ENCODE assay signal across 1 cellular context in genomic region chr6:30883743-30884520, GRCh38.
A peak's percentile ranks its signal among the peaks of the same experiment; 100 is the strongest.
TF ChIP-seq lines count a peak whose summit lies in the region.

Gene DDR1, plus strand, starts transcription at chr6:30884519. Its CDS starts 4,211 bp downstream, at chr6:30888730.

TF ChIP-seq in HEK293, 187 proteins besides CTCF, POLR2A, EP300 and RAD21 (continued from another document and continues in another):
- no peak for TF ChIP-seq ZNF202 (tag by site-specific recombination; IDR thresholded peaks at IDR 0.05; ENCODE audit: borderline replicate concordance)
- peak; percentile 70 for TF ChIP-seq ZIC2 (tag by site-specific recombination; IDR thresholded peaks at IDR 0.05)
- no peak for TF ChIP-seq SCRT2 (tag by site-specific recombination; IDR thresholded peaks at IDR 0.05)
- TF ChIP-seq ZNF768 (tag by site-specific recombination; IDR thresholded peaks at IDR 0.05), result no peak
- TF ChIP-seq ZNF280D (tag by site-specific recombination; IDR thresholded peaks at IDR 0.05), result no peak
- TF ChIP-seq ZNF302 (tag by site-specific recombination; IDR thresholded peaks at IDR 0.05; ENCODE audit: low read depth), result no peak
- no peak for TF ChIP-seq ZNF26 (tag by site-specific recombination; IDR thresholded peaks at IDR 0.05)
- no peak for TF ChIP-seq ZNF654 (tag by site-specific recombination; IDR thresholded peaks at IDR 0.05; ENCODE audit: low read depth)
- no peak for TF ChIP-seq ZBTB21 (tag by site-specific recombination; IDR thresholded peaks at IDR 0.05)
- TF ChIP-seq ZNF24 (tag by site-specific recombination; IDR thresholded peaks at IDR 0.05), result no peak
- TF ChIP-seq BCL11B (tag by site-specific recombination; IDR thresholded peaks at IDR 0.05; ENCODE audit: low read depth), result no peak
- TF ChIP-seq, protein P1, sequence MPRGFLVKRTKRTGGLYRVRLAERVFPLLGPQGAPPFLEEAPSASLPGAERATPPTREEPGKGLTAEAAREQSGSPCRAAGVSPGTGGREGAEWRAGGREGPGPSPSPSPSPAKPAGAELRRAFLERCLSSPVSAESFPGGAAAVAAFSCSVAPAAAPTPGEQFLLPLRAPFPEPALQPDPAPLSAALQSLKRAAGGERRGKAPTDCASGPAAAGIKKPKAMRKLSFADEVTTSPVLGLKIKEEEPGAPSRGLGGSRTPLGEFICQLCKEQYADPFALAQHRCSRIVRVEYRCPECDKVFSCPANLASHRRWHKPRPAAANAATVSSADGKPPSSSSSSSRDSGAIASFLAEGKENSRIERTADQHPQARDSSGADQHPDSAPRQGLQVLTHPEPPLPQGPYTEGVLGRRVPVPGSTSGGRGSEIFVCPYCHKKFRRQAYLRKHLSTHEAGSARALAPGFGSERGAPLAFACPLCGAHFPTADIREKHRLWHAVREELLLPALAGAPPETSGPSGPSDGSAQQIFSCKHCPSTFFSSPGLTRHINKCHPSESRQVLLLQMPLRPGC (tag by site-specific recombination; IDR thresholded peaks at IDR 0.05), result no peak
- no peak for TF ChIP-seq ZNF274 (IDR thresholded peaks at IDR 0.05; ENCODE audit: low read length)
- TF ChIP-seq ZNF274 (tag by site-specific recombination; IDR thresholded peaks at IDR 0.05; ENCODE audit: borderline replicate concordance), result no peak
- TF ChIP-seq, protein P2, sequence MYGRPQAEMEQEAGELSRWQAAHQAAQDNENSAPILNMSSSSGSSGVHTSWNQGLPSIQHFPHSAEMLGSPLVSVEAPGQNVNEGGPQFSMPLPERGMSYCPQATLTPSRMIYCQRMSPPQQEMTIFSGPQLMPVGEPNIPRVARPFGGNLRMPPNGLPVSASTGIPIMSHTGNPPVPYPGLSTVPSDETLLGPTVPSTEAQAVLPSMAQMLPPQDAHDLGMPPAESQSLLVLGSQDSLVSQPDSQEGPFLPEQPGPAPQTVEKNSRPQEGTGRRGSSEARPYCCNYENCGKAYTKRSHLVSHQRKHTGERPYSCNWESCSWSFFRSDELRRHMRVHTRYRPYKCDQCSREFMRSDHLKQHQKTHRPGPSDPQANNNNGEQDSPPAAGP (tag by site-specific recombination; IDR thresholded peaks at IDR 0.05), result no peak
- no peak for TF ChIP-seq ZNF501 (tag by site-specific recombination; IDR thresholded peaks at IDR 0.05)
- no peak for TF ChIP-seq ZNF350 (tag by site-specific recombination; IDR thresholded peaks at IDR 0.05)
- TF ChIP-seq ZNF514 (tag by site-specific recombination; IDR thresholded peaks at IDR 0.05), result no peak
- no peak for TF ChIP-seq ZNF341 (tag by site-specific recombination; IDR thresholded peaks at IDR 0.05; ENCODE audit: low read depth)
- no peak for TF ChIP-seq ZNF211 (tag by site-specific recombination; IDR thresholded peaks at IDR 0.05; ENCODE audit: low read depth)
- TF ChIP-seq ZNF660 (tag by site-specific recombination; IDR thresholded peaks at IDR 0.05), result no peak
- no peak for TF ChIP-seq ZNF174 (tag by site-specific recombination; IDR thresholded peaks at IDR 0.05)
- TF ChIP-seq, protein P3, sequence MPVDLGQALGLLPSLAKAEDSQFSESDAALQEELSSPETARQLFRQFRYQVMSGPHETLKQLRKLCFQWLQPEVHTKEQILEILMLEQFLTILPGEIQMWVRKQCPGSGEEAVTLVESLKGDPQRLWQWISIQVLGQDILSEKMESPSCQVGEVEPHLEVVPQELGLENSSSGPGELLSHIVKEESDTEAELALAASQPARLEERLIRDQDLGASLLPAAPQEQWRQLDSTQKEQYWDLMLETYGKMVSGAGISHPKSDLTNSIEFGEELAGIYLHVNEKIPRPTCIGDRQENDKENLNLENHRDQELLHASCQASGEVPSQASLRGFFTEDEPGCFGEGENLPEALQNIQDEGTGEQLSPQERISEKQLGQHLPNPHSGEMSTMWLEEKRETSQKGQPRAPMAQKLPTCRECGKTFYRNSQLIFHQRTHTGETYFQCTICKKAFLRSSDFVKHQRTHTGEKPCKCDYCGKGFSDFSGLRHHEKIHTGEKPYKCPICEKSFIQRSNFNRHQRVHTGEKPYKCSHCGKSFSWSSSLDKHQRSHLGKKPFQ (tag by site-specific recombination; IDR thresholded peaks at IDR 0.05), result no peak
- TF ChIP-seq ZNF394 (tag by site-specific recombination; IDR thresholded peaks at IDR 0.05; ENCODE audit: borderline replicate concordance), result no peak
- no peak for TF ChIP-seq BCL11A (tag by site-specific recombination; IDR thresholded peaks at IDR 0.05; ENCODE audit: low read depth)
- no peak for TF ChIP-seq ZFP3 (tag by site-specific recombination; IDR thresholded peaks at IDR 0.05; ENCODE audit: low read depth)
- no peak for TF ChIP-seq ZNF23 (tag by site-specific recombination; IDR thresholded peaks at IDR 0.05; ENCODE audit: borderline replicate concordance)
- TF ChIP-seq, protein P4, sequence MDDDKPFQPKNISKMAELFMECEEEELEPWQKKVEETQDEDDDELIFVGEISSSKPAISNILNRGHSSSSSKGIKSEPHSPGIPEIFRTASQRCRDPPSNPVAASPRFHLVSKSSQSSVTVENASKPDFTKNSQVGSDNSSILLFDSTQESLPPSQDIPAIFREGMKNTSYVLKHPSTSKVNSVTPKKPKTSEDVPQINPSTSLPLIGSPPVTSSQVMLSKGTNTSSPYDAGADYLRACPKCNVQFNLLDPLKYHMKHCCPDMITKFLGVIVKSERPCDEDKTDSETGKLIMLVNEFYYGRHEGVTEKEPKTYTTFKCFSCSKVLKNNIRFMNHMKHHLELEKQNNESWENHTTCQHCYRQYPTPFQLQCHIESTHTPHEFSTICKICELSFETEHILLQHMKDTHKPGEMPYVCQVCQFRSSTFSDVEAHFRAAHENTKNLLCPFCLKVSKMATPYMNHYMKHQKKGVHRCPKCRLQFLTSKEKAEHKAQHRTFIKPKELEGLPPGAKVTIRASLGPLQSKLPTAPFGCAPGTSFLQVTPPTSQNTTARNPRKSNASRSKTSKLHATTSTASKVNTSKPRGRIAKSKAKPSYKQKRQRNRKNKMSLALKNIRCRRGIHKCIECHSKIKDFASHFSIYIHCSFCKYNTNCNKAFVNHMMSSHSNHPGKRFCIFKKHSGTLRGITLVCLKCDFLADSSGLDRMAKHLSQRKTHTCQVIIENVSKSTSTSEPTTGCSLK (tag by site-specific recombination; IDR thresholded peaks at IDR 0.05), result no peak
- no peak for TF ChIP-seq HOXD13 (CRISPR knock-in tag; IDR thresholded peaks at IDR 0.05; ENCODE audit: borderline replicate concordance)
- no peak for TF ChIP-seq ZNF121 (tag by site-specific recombination; IDR thresholded peaks at IDR 0.05)
- TF ChIP-seq, protein P5, sequence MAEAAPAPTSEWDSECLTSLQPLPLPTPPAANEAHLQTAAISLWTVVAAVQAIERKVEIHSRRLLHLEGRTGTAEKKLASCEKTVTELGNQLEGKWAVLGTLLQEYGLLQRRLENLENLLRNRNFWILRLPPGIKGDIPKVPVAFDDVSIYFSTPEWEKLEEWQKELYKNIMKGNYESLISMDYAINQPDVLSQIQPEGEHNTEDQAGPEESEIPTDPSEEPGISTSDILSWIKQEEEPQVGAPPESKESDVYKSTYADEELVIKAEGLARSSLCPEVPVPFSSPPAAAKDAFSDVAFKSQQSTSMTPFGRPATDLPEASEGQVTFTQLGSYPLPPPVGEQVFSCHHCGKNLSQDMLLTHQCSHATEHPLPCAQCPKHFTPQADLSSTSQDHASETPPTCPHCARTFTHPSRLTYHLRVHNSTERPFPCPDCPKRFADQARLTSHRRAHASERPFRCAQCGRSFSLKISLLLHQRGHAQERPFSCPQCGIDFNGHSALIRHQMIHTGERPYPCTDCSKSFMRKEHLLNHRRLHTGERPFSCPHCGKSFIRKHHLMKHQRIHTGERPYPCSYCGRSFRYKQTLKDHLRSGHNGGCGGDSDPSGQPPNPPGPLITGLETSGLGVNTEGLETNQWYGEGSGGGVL (tag by site-specific recombination; IDR thresholded peaks at IDR 0.05), result peak; percentile 98
- TF ChIP-seq ZNF692 (tag by site-specific recombination; IDR thresholded peaks at IDR 0.05), result peak; percentile 79
- no peak for TF ChIP-seq ZNF585B (tag by site-specific recombination; IDR thresholded peaks at IDR 0.05)
- no peak for TF ChIP-seq ZNF138 (tag by site-specific recombination; IDR thresholded peaks at IDR 0.05; ENCODE audit: borderline replicate concordance)
- TF ChIP-seq ZNF140 (tag by site-specific recombination; IDR thresholded peaks at IDR 0.05), result no peak
- no peak for TF ChIP-seq YY1 (tag by site-specific recombination; IDR thresholded peaks at IDR 0.05)
- no peak for TF ChIP-seq KLF1 (tag by site-specific recombination; IDR thresholded peaks at IDR 0.05)
- no peak for TF ChIP-seq ZNF223 (tag by site-specific recombination; IDR thresholded peaks at IDR 0.05)
- no peak for TF ChIP-seq ZNF510 (tag by site-specific recombination; IDR thresholded peaks at IDR 0.05; ENCODE audit: insufficient replicate concordance)
- TF ChIP-seq TRIM28 (IDR thresholded peaks at IDR 0.05; ENCODE audit: borderline replicate concordance, low read length), result no peak
- TF ChIP-seq ZBTB8A (tag by site-specific recombination; IDR thresholded peaks at IDR 0.05), result peak; percentile 91
- peak; percentile 53 for TF ChIP-seq SP2 (tag by site-specific recombination; IDR thresholded peaks at IDR 0.05)
- TF ChIP-seq BCL6B (tag by site-specific recombination; IDR thresholded peaks at IDR 0.05), result no peak
- TF ChIP-seq, protein P6, sequence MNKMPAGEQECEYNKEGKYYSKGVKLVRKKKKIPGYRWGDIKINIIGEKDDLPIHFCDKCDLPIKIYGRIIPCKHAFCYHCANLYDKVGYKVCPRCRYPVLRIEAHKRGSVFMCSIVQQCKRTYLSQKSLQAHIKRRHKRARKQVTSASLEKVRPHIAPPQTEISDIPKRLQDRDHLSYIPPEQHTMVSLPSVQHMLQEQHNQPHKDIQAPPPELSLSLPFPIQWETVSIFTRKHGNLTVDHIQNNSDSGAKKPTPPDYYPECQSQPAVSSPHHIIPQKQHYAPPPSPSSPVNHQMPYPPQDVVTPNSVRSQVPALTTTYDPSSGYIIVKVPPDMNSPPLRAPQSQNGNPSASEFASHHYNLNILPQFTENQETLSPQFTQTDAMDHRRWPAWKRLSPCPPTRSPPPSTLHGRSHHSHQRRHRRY (tag by site-specific recombination; IDR thresholded peaks at IDR 0.05), result no peak
- no peak for TF ChIP-seq ZNF391 (tag by site-specific recombination; IDR thresholded peaks at IDR 0.05; ENCODE audit: borderline replicate concordance, low read depth)
- TF ChIP-seq ZNF76 (tag by site-specific recombination; IDR thresholded peaks at IDR 0.05; ENCODE audit: borderline replicate concordance, low read depth), result peak; percentile 48; the same call in 1 of the 2 replicates
- TF ChIP-seq ZNF48 (tag by site-specific recombination; IDR thresholded peaks at IDR 0.05), result no peak
- TF ChIP-seq, protein P7, sequence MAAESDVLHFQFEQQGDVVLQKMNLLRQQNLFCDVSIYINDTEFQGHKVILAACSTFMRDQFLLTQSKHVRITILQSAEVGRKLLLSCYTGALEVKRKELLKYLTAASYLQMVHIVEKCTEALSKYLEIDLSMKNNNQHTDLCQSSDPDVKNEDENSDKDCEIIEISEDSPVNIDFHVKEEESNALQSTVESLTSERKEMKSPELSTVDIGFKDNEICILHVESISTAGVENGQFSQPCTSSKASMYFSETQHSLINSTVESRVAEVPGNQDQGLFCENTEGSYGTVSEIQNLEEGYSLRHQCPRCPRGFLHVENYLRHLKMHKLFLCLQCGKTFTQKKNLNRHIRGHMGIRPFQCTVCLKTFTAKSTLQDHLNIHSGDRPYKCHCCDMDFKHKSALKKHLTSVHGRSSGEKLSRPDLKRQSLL (tag by site-specific recombination; IDR thresholded peaks at IDR 0.05), result peak; percentile 74
- TF ChIP-seq ZNF670 (tag by site-specific recombination; IDR thresholded peaks at IDR 0.05; ENCODE audit: low read depth), result no peak
